In the genomic region with DNA sequence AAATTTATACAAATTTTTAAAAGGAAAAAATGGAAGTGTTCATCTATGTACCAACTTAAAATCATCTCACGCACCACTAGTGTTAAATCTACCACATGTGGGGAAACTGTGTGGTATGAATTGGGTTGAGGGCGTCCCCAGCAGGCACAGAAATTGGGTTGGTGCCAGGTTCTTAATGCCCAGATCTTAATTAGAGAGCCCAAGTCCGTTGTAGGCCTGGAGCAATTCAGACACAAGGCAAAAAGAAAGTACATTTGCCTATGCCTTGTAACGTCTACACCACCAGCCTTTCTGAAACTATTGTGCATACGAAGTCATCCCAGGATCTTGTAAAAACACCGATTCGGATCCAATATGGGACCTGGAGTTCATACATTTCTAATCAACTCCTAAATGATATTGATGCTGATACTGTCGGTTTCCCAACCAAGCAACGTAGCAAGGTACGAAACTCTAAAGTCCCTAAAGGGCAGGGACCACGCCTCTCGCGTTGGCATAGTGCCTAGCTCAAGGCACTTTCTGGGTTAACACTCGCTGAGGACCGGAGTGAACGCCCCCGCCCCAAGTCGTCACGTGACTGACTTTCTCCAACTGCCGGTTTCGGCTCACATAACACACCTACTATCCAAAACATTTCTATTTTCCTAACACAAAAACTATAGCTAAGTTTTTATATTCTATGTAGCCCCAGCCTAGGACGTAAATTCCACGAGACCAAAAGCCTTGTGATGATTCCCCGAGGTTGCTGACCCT, we compare ENCODE assay signal across 8 cellular contexts. TPM values are rescaled to one million over a fixed set of nuclear protein-coding genes. Genes with fewer than 3 reads are reported as not detected.
DNase-seq lines count a peak whose midpoint lies in the region; ATAC-seq and TF ChIP-seq lines count a peak whose summit lies in the region.

No MANE protein-coding gene starts in this region.

- H3K27me3 Mint-ChIP-seq in activated CD8-positive, alpha-beta T cell treated with anti-CD3 and anti-CD28 coated beads, Interleukin-2, amount 10 ng/mL, durations not matched to agents 7 days and 5 days (ENCODE audit: low read depth), result no peaks in the 10 kb centered on the region

- no peak overlapping the region for H4K8ac ChIP-seq in mesendoderm (ENCODE audit: low read depth, low read length)

- peaks cover 20% of the 10 kb centered on the region for H3K79me2 ChIP-seq in mesendoderm (ENCODE audit: control insufficient read depth, insufficient read depth, low read length)

- no peaks in the 10 kb centered on the region for H3K9me3 ChIP-seq in AG04450 (ENCODE audit: control insufficient read depth, insufficient read depth, low read length)

- H3K27ac Mint-ChIP-seq in activated CD8-positive, alpha-beta T cell treated with anti-CD3 and anti-CD28 coated beads, Interleukin-2, amount 10 ng/mL, durations not matched to agents 7 days and 5 days, result peak overlapping the region; percentile 99

- H2BK15ac ChIP-seq in mesendoderm (replicated peaks; ENCODE audit: low read depth), result no peak overlapping the region

- peak overlapping the region; percentile 94 for H3K4me3 Mint-ChIP-seq in activated CD8-positive, alpha-beta T cell treated with anti-CD3 and anti-CD28 coated beads, Interleukin-2, amount 10 ng/mL, durations not matched to agents 7 days and 5 days

- no peak overlapping the region for H3K23ac ChIP-seq in mesendoderm (ENCODE audit: low read length)

- POLR2A ChIA-PET in AG04450 (lab: Yijun Ruan, JAX), result interaction anchor here (1.0 kb wide), 1 partner anchor 236 kb away, joined by 3 read pairs; no protein-coding TSS in a partner anchor
- POLR2A ChIA-PET in activated CD8-positive, alpha-beta T cell treated with anti-CD3 and anti-CD28 coated beads, Interleukin-2, amount 10 ng/mL, durations not matched to agents 7 days and 5 days (lab: Charles Lee), result interaction anchor here (0.6 to 2.3 kb wide), 5 partner anchors 132 to 424 kb away, joined by 3 to 17 read pairs (median 3); a partner anchor contains a TSS

- H3K27ac ChIP-seq in AG04450 (ENCODE audit: low read depth, low read length), result no peak overlapping the region
- no peak overlapping the region for H3K27ac ChIP-seq in mesendoderm (ENCODE audit: low read depth, low read length)

- H3K9me3 Mint-ChIP-seq in activated CD8-positive, alpha-beta T cell treated with anti-CD3 and anti-CD28 coated beads, Interleukin-2, amount 10 ng/mL, durations not matched to agents 7 days and 5 days (ENCODE audit: insufficient read depth), result no peaks in the 10 kb centered on the region

- H3K79me1 ChIP-seq in mesendoderm (ENCODE audit: low read length), result peaks cover 16% of the 10 kb centered on the region

- no peaks in the 10 kb centered on the region for H3K36me3 ChIP-seq in mesendoderm (ENCODE audit: control insufficient read depth, insufficient read depth, low read length)

- no peak overlapping the region for H3K18ac ChIP-seq in mesendoderm (ENCODE audit: low read length)

- H2AK5ac ChIP-seq in mesendoderm (ENCODE audit: low read length), result no peak overlapping the region

- peaks cover 21% of the 10 kb centered on the region for H3K36me3 Mint-ChIP-seq in activated CD8-positive, alpha-beta T cell treated with anti-CD3 and anti-CD28 coated beads, Interleukin-2, amount 10 ng/mL, durations not matched to agents 7 days and 5 days (ENCODE audit: low read depth)

- no peak overlapping the region for H2BK120ac ChIP-seq in mesendoderm (ENCODE audit: low read depth, low read length)

- ATAC-seq in GM18870 (IDR thresholded peaks at IDR 0.05; ENCODE audit: unreplicated experiment) (peak; percentile 19), HG03280 (IDR thresholded peaks at IDR 0.05; ENCODE audit: unreplicated experiment) (peak; percentile 40)
- peak; percentile 66 for ATAC-seq in activated CD8-positive, alpha-beta T cell treated with anti-CD3 and anti-CD28 coated beads, Interleukin-2, amount 10 ng/mL, durations not matched to agents 7 days and 5 days

- no peak overlapping the region for H4K5ac ChIP-seq in mesendoderm (ENCODE audit: low read length)

- DNase-seq in AG04450 (ENCODE audit: low read depth, low spot score), result no peak
- DNase-seq in NCI-H748 treated with DMSO at 0.1 percent for 48 hours (lab: John Stamatoyannopoulos, UW), result peak; percentile 26
- DNase-seq in activated CD8-positive, alpha-beta T cell treated with anti-CD3 and anti-CD28 coated beads, Interleukin-2, amount 10 ng/mL, durations not matched to agents 7 days and 5 days, result peak; percentile 80
- peak; percentile 65 for DNase-seq in effector CD8-positive, alpha-beta T cell (lab: John Stamatoyannopoulos, UW)
- peak; percentile 74 for DNase-seq in mesendoderm
- DNase-seq in stimulated activated CD8-positive, alpha-beta memory T cell treated with anti-CD3 and anti-CD28 coated beads, Interleukin-15, amount 100 ng/mL, for 4 hours (ENCODE audit: low read depth in 2 of 2), result peak; percentile 54 to 69

- peak overlapping the region; percentile 98 for H3K4me2 ChIP-seq in mesendoderm (ENCODE audit: low read length)

- H3K4ac ChIP-seq in mesendoderm (ENCODE audit: low read depth, low read length), result no peak overlapping the region

- peak overlapping the region; percentile 88 for H3K56ac ChIP-seq in mesendoderm (ENCODE audit: low read length)

- WGBS in mesendoderm (ENCODE audit: extremely low coverage, insufficient coverage, low lambda C conversion rate), result no CpG with 5 or more reads among the region's 24 CpGs

- H3K9ac ChIP-seq in mesendoderm (ENCODE audit: low read length), result peak overlapping the region; percentile 93

- CTCF ChIA-PET in AG04450 (lab: Charles Lee), result interaction anchor here (1.2 to 3.0 kb wide), 3 partner anchors 126 to 295 kb away, joined by 6 to 31 read pairs (median 7); no protein-coding TSS in a partner anchor
- CTCF ChIA-PET in activated CD8-positive, alpha-beta T cell treated with anti-CD3 and anti-CD28 coated beads, Interleukin-2, amount 10 ng/mL, durations not matched to agents 7 days and 5 days (lab: Charles Lee), result interaction anchor here (0.5 to 3.5 kb wide), 6 partner anchors 30 to 386 kb away, joined by 3 to 41 read pairs (median 8); no protein-coding TSS in a partner anchor

- peaks cover 9% of the 10 kb centered on the region for H3K4me1 ChIP-seq in mesendoderm (ENCODE audit: control insufficient read depth, low read depth, low read length)

- TF ChIP-seq CTCF in AG04450 (IDR thresholded peaks at IDR 0.05; ENCODE audit: low read depth, low read length), result no peak

- H2BK5ac ChIP-seq in mesendoderm (ENCODE audit: low read length), result no peak overlapping the region

- H3K27me3 ChIP-seq in AG04450 (ENCODE audit: control insufficient read depth, insufficient read depth, low read length) (no peaks in the 10 kb centered on the region), mesendoderm (ENCODE audit: insufficient read depth, low read length, poor library complexity) (no peaks in the 10 kb centered on the region)

- H3K4me3 ChIP-seq in AG04450 (ENCODE audit: low read depth, low read length) (peak overlapping the region; percentile 76), mesendoderm (ENCODE audit: low read length) (peak overlapping the region; percentile 93)

- peaks cover 45% of the 10 kb centered on the region for H3K4me1 Mint-ChIP-seq in activated CD8-positive, alpha-beta T cell treated with anti-CD3 and anti-CD28 coated beads, Interleukin-2, amount 10 ng/mL, durations not matched to agents 7 days and 5 days (ENCODE audit: low read depth)

RNA-seq across cellular contexts. Expression of a gene that starts 0.9 kb away (rescaled TPM):
- 209 and 245 TPM in 2 replicates for polyA plus RNA-seq in AG04450 (2011; rRNA removed)
- polyA minus RNA-seq in AG04450 (2011; rRNA and poly(A)+ RNA removed), result 213 and 227 TPM in 2 replicates
- total RNA-seq in activated CD8-positive, alpha-beta T cell treated with anti-CD3 and anti-CD28 coated beads, Interleukin-2, amount 10 ng/mL, durations not matched to agents 7 days and 5 days, result 100 to 1,000 TPM; 231 to 238 TPM
- 88.1 TPM for polyA plus RNA-seq in mesendoderm (2013, experiment 1 of 2)
- polyA plus RNA-seq in mesendoderm (2013, experiment 2 of 2), result 82.3 TPM

RNA-seq across cellular contexts. Expression of a gene that starts 48.7 kb away (rescaled TPM):
- polyA plus RNA-seq in AG04450 (2011; rRNA removed), result not detected in 2 replicates
- polyA minus RNA-seq in AG04450 (2011; rRNA and poly(A)+ RNA removed), result not detected in 2 replicates
- not detected for total RNA-seq in activated CD8-positive, alpha-beta T cell treated with anti-CD3 and anti-CD28 coated beads, Interleukin-2, amount 10 ng/mL, durations not matched to agents 7 days and 5 days
- polyA plus RNA-seq in mesendoderm (2013, experiment 1 of 2), result not detected
- not detected for polyA plus RNA-seq in mesendoderm (2013, experiment 2 of 2)

RNA-seq across cellular contexts. Expression of a gene that starts 55.7 kb away (rescaled TPM):
- polyA plus RNA-seq in AG04450 (2011; rRNA removed), result 15.6 and 15.8 TPM in 2 replicates
- polyA minus RNA-seq in AG04450 (2011; rRNA and poly(A)+ RNA removed), result 8.8 and 11.0 TPM in 2 replicates
- 10 to 100 TPM; 11.4 to 11.9 TPM for total RNA-seq in activated CD8-positive, alpha-beta T cell treated with anti-CD3 and anti-CD28 coated beads, Interleukin-2, amount 10 ng/mL, durations not matched to agents 7 days and 5 days
- polyA plus RNA-seq in mesendoderm (2013, experiment 1 of 2), result 8.6 TPM
- 8.2 TPM for polyA plus RNA-seq in mesendoderm (2013, experiment 2 of 2)
